Comparison of ENCODE assay signal across 8 cellular contexts in genomic region chrX:147803948-147804347, GRCh38.
DNase-seq lines count a peak whose midpoint lies in the region; ATAC-seq and TF ChIP-seq lines count a peak whose summit lies in the region.

No MANE protein-coding gene starts in this region.

- H3K36me3 ChIP-seq in Panc1 (ENCODE audit: control insufficient read depth, insufficient read depth, low read length) = no peaks in the 10 kb centered on the region
- H3K36me3 ChIP-seq in prostate gland = no peaks in the 10 kb centered on the region

- H3K4me1 ChIP-seq in Panc1 (ENCODE audit: control insufficient read depth, insufficient read depth, low read length) (no peaks in the 10 kb centered on the region), prostate gland (replicated peaks) (no peaks in the 10 kb centered on the region)

- intact Hi-C loops in Panc1 (cut with micrococcal nuclease; ENCODE audit: unreplicated experiment) (loop anchor here (5.0 kb wide), 1 partner anchor 327 kb away; no protein-coding TSS in a partner anchor), prostate gland (cut with DNase I) (no loop called here)

- 9% methylated on average over 2 of the region's 2 CpGs for WGBS in prostate gland

- ATAC-seq in HG02798 (IDR thresholded peaks at IDR 0.05; ENCODE audit: poor library complexity, unreplicated experiment) (peak; percentile 67), Panc1 (no peak), HG03571 (IDR thresholded peaks at IDR 0.05; ENCODE audit: unreplicated experiment) (no peak)

- TF ChIP-seq CTCF in Panc1 (IDR thresholded peaks at IDR 0.05) = peak; percentile 66; the same call in 1 of the 2 replicates
- TF ChIP-seq CTCF in prostate gland (IDR thresholded peaks at IDR 0.05) = no peak

- no peak for TF ChIP-seq POLR2A in prostate gland (IDR thresholded peaks at IDR 0.05)

- H3K27me3 ChIP-seq in Panc1 (ENCODE audit: control insufficient read depth, insufficient read depth, low read length) (no peaks in the 10 kb centered on the region), prostate gland (replicated peaks; ENCODE audit: insufficient read depth) (no peaks in the 10 kb centered on the region)

- POLR2A ChIA-PET in Panc1 (lab: Charles Lee) = no interaction called here

- no peak overlapping the region for H3K27ac ChIP-seq in Panc1 (ENCODE audit: low read length)
- H3K27ac ChIP-seq in prostate gland = no peak overlapping the region

- H3K9me3 ChIP-seq in Panc1 (ENCODE audit: control insufficient read depth, insufficient read depth, low read depth, low read length) = no peaks in the 10 kb centered on the region
- H3K9me3 ChIP-seq in prostate gland = no peaks in the 10 kb centered on the region

- CTCF ChIA-PET in Panc1 (lab: Charles Lee) = no interaction called here

- DNase-seq in NCI-H1436 (lab: John Stamatoyannopoulos, UW) = peak; percentile 50
- DNase-seq in NCI-H1436 treated with DMSO at 0.1 percent for 48 hours (lab: John Stamatoyannopoulos, UW) = no peak
- no peak for DNase-seq in Panc1 (ENCODE audit: low read depth, low spot score)
- peak; percentile 0 for DNase-seq in kidney glomerular epithelial cell (lab: John Stamatoyannopoulos, UW)
- DNase-seq in activated CD8-positive, alpha-beta memory T cell treated with anti-CD3 and anti-CD28 coated beads, Interleukin-2, amount 50 U/mL, for 48 hours = no peak
- DNase-seq in prostate gland (ENCODE audit: low spot score) = no peak

- H3K4me3 ChIP-seq in Panc1 (ENCODE audit: low read depth in 2 of 2, low read length in 2 of 2) = no peak overlapping the region
- no peak overlapping the region for H3K4me3 ChIP-seq in prostate gland

- in situ Hi-C loops in Panc1 (cut with HindIII; ENCODE audit: low pct_unique_long_range_greater_than_20kb, low sequenced_read_pairs) = no loop called here

- BruUV-seq in Panc1 (replicated peaks; lab: Mats Ljungman, UMichigan) = no TSS peak

Comparison
In these comparisons a context has a peak if more than half of its experiments do, and no peak if none do; other contexts are left out.
1. DNase-seq: peak in NCI-H1436 (single experiment) and kidney glomerular epithelial cell (single experiment); none in NCI-H1436 treated with DMSO at 0.1 percent for 48 hours (single experiment), Panc1 (single experiment), activated CD8-positive, alpha-beta memory T cell treated with anti-CD3 and anti-CD28 coated beads, Interleukin-2, amount 50 U/mL, for 48 hours (single experiment) and prostate gland (single experiment).